ENCODE assay signal across 9 cellular contexts in genomic region chr3:58299839-58300516, GRCh38. TPM values are rescaled to one million over a fixed set of nuclear protein-coding genes. Genes with fewer than 3 reads are reported as not detected.
DNase-seq lines count a peak whose midpoint lies in the region; FAIRE-seq and TF ChIP-seq lines count a peak whose summit lies in the region.
"Had no signal": no experiment of that assay in that cellular context is flagged by ENCODE, and none has a peak within 500 bp of the region (broad histone marks: within the 10 kb centered on the region; RNA-seq: fewer than 3 reads in every experiment).

No MANE protein-coding gene starts in this region.

- no peak for FAIRE-seq in HTR-8/SVneo (lab: Jason Lieb, UNC)

- no peak overlapping the region for H2AFZ ChIP-seq in Loucy (ENCODE audit: low read length)
- no peak overlapping the region for H2AFZ ChIP-seq in osteoblast (ENCODE audit: low read length)

- no peaks in the 10 kb centered on the region for H3K36me3 Mint-ChIP-seq in activated CD4-positive, alpha-beta T cell treated with anti-CD3 and anti-CD28 coated beads, Interleukin-2, amount 10 ng/mL, durations not matched to agents 7 days and 5 days (ENCODE audit: low read depth)

- POLR2A ChIA-PET in activated CD4-positive, alpha-beta T cell treated with anti-CD3 and anti-CD28 coated beads, Interleukin-2, amount 10 ng/mL, durations not matched to agents 7 days and 5 days (lab: Charles Lee) = no interaction called here

- H3K4me1 ChIP-seq in Loucy (ENCODE audit: insufficient read depth, low read length, poor library complexity, severe bottlenecking) (no peaks in the 10 kb centered on the region), osteoblast (ENCODE audit: insufficient read depth, low read length) (no peaks in the 10 kb centered on the region)

- H3K36me3 ChIP-seq in Loucy (ENCODE audit: insufficient read depth, low read length) (no peaks in the 10 kb centered on the region), osteoblast (ENCODE audit: insufficient read depth, low read length) (no peaks in the 10 kb centered on the region)

- H3K27me3 ChIP-seq in Loucy (ENCODE audit: insufficient read depth, low read length, poor library complexity, severe bottlenecking) (no peaks in the 10 kb centered on the region), dorsolateral prefrontal cortex (no peaks in the 10 kb centered on the region), osteoblast (ENCODE audit: insufficient read depth, low read length) (peaks cover 18% of the 10 kb centered on the region)

- H4K20me1 ChIP-seq in Loucy (ENCODE audit: insufficient read depth, low read length, poor library complexity, severe bottlenecking) = no peaks in the 10 kb centered on the region
- H4K20me1 ChIP-seq in osteoblast (ENCODE audit: insufficient read depth, low read length) = no peaks in the 10 kb centered on the region

- H3K4me1 Mint-ChIP-seq in activated CD4-positive, alpha-beta T cell treated with anti-CD3 and anti-CD28 coated beads, Interleukin-2, amount 10 ng/mL, durations not matched to agents 7 days and 5 days = peaks cover under 1% of the 10 kb centered on the region

- H3K4me2 ChIP-seq in Loucy (ENCODE audit: low read depth, low read length, poor library complexity, severe bottlenecking) (no peak overlapping the region), osteoblast (ENCODE audit: insufficient read depth, low read length) (no peak overlapping the region)

- H3K9ac ChIP-seq in Loucy (ENCODE audit: low read depth, low read length, poor library complexity, severe bottlenecking) = no peak overlapping the region

- intact Hi-C loops in dorsolateral prefrontal cortex (cut with DNase I) = loop anchor here (1.0 to 5.0 kb wide), 6 partner anchors 63 to 332 kb away; partner anchors contain the start of genes FLNB (in 2 of the 2) and ABHD6 (in 1 of the 2)

- H3K27ac ChIP-seq in dorsolateral prefrontal cortex (peak overlapping the region in 48 of 59 donors; percentile 7 to 99 (median 93)), osteoblast (ENCODE audit: low read depth, low read length) (no peak overlapping the region)

- TF ChIP-seq CTCF in Loucy (conservative IDR thresholded peaks at IDR 0.05; ENCODE audit: low read length) = peak; percentile 69
- peak; percentile 39 to 90 (median 73) for TF ChIP-seq CTCF in dorsolateral prefrontal cortex (IDR thresholded peaks at IDR 0.05 in 54 of 56, conservative IDR thresholded peaks at IDR 0.05 in 2 of 56; ENCODE audit: low read depth in 1 of 56, partially characterized antibody in 56 of 56)
- TF ChIP-seq CTCF in osteoblast (IDR thresholded peaks at IDR 0.05; ENCODE audit: extremely low read depth, low read depth, low read length) = peak; percentile 62

- H3K9me3 ChIP-seq in Loucy (ENCODE audit: insufficient read depth, low read depth, low read length) (no peaks in the 10 kb centered on the region), osteoblast (ENCODE audit: low read depth, low read length) (no peaks in the 10 kb centered on the region)

- no peaks in the 10 kb centered on the region for H3K79me2 ChIP-seq in Loucy (ENCODE audit: insufficient read depth, low read length)
- no peaks in the 10 kb centered on the region for H3K79me2 ChIP-seq in osteoblast (ENCODE audit: insufficient read depth, low read length)

- H3K4me3 ChIP-seq in Loucy (ENCODE audit: low read length, poor library complexity, severe bottlenecking) = no peak overlapping the region
- peak overlapping the region in 5 of 59 donors; percentile 3 to 21 (median 11) for H3K4me3 ChIP-seq in dorsolateral prefrontal cortex
- no peak overlapping the region for H3K4me3 ChIP-seq in osteoblast (ENCODE audit: insufficient read depth, low read length)

- peaks cover 8% of the 10 kb centered on the region for H3K9me3 Mint-ChIP-seq in activated CD4-positive, alpha-beta T cell treated with anti-CD3 and anti-CD28 coated beads, Interleukin-2, amount 10 ng/mL, durations not matched to agents 7 days and 5 days

- H3K27me3 Mint-ChIP-seq in activated CD4-positive, alpha-beta T cell treated with anti-CD3 and anti-CD28 coated beads, Interleukin-2, amount 10 ng/mL, durations not matched to agents 7 days and 5 days = peaks cover 32% of the 10 kb centered on the region

- H3K27ac Mint-ChIP-seq in activated CD4-positive, alpha-beta T cell treated with anti-CD3 and anti-CD28 coated beads, Interleukin-2, amount 10 ng/mL, durations not matched to agents 7 days and 5 days = no peak overlapping the region

- DNase-seq in DMS114 treated with DMSO at 0.1 percent for 48 hours (lab: John Stamatoyannopoulos, UW; ENCODE audit: unreplicated experiment) (peak; percentile 11), dorsolateral prefrontal cortex (no peak), osteoblast (ENCODE audit: insufficient read length, low spot score, missing footprints) (no peak), NCI-H2081 (lab: John Stamatoyannopoulos, UW) (no peak), HTR-8/SVneo (ENCODE audit: insufficient read length, low spot score) (no peak)
- no peak for DNase-seq in activated CD4-positive, alpha-beta T cell treated with anti-CD3 and anti-CD28 coated beads, Interleukin-2, amount 10 ng/mL, durations not matched to agents 7 days and 5 days
- no peak for DNase-seq in activated effector memory CD4-positive, alpha-beta T cell treated with anti-CD3 and anti-CD28 coated beads, Interleukin-2, amount 50 U/mL, for 16 hours
- DNase-seq: left cardiac atrium had no signal

- no peaks in the 10 kb centered on the region for H3F3A ChIP-seq in Loucy (ENCODE audit: low read depth)

- CTCF ChIA-PET in activated CD4-positive, alpha-beta T cell treated with anti-CD3 and anti-CD28 coated beads, Interleukin-2, amount 10 ng/mL, durations not matched to agents 7 days and 5 days (lab: Charles Lee) = interaction anchor here (0.7 to 1.5 kb wide), 3 partner anchors 83 to 173 kb away, joined by 4 to 10 read pairs (median 4); no protein-coding TSS in a partner anchor

- H3K9me2 ChIP-seq in Loucy (replicated peaks; ENCODE audit: low read depth, low read length) = no peaks in the 10 kb centered on the region

- no peak overlapping the region for H3K4me3 Mint-ChIP-seq in activated CD4-positive, alpha-beta T cell treated with anti-CD3 and anti-CD28 coated beads, Interleukin-2, amount 10 ng/mL, durations not matched to agents 7 days and 5 days

RNA-seq across cellular contexts. Expression of gene RPP14, which starts 6.1 kb away (rescaled TPM):
- total RNA-seq in dorsolateral prefrontal cortex = 10 to 100 TPM; 10.7 to 30.0 (median 19.1) TPM
- total RNA-seq in osteoblast = 13.0 and 13.4 TPM in 2 replicates
- 10 to 100 TPM; 12.7 to 15.4 TPM for total RNA-seq in activated CD4-positive, alpha-beta T cell treated with anti-CD3 and anti-CD28 coated beads, Interleukin-2, amount 10 ng/mL, durations not matched to agents 7 days and 5 days

RNA-seq across cellular contexts. Expression of gene HTD2, which starts 6.3 kb away (rescaled TPM):
- total RNA-seq in dorsolateral prefrontal cortex = 10 to 100 TPM in 85 of 120 experiments, 1 to 10 TPM in 35; 5.0 to 23.1 (median 11.3) TPM
- 6.2 TPM in 2 replicates for total RNA-seq in osteoblast
- 1 to 10 TPM; 6.2 to 7.0 TPM for total RNA-seq in activated CD4-positive, alpha-beta T cell treated with anti-CD3 and anti-CD28 coated beads, Interleukin-2, amount 10 ng/mL, durations not matched to agents 7 days and 5 days

RNA-seq across cellular contexts. Expression of gene PXK, which starts 32.7 kb away (rescaled TPM):
- total RNA-seq in dorsolateral prefrontal cortex = 100 to 1,000 TPM in 86 of 120 experiments, 10 to 100 TPM in 34; 55.2 to 497 (median 130) TPM
- total RNA-seq in osteoblast = 77.4 and 87.8 TPM in 2 replicates
- total RNA-seq in activated CD4-positive, alpha-beta T cell treated with anti-CD3 and anti-CD28 coated beads, Interleukin-2, amount 10 ng/mL, durations not matched to agents 7 days and 5 days = 10 to 100 TPM; 30.3 to 40.2 TPM
